8 cellular contexts compared by ENCODE assay signal in genomic region chr22:38869663-38870062, GRCh38. TPM values are rescaled to one million over a fixed set of nuclear protein-coding genes. Genes with fewer than 3 reads are reported as not detected.
A peak's percentile ranks its signal among the peaks of the same experiment; 100 is the strongest.
DNase-seq lines count a peak whose midpoint lies in the region; ATAC-seq and TF ChIP-seq lines count a peak whose summit lies in the region.

No MANE protein-coding gene starts in this region.

- no CpG with 5 or more reads among the region's 3 CpGs for WGBS in mesendoderm (ENCODE audit: extremely low coverage, insufficient coverage, low lambda C conversion rate)

- H3K23ac ChIP-seq in mesendoderm (ENCODE audit: low read length): no peak overlapping the region

- peak overlapping the region; percentile 35 for H3K9ac ChIP-seq in mesendoderm (ENCODE audit: low read length)

- no peak overlapping the region for H2BK120ac ChIP-seq in mesendoderm (ENCODE audit: low read depth, low read length)

- peak; percentile 41 for DNase-seq in Right ventricle myocardium inferior (ENCODE audit: missing footprints)
- DNase-seq in left ventricle myocardium superior: no peak
- no peak for DNase-seq in activated T-helper 1 cell treated with anti-CD3 and anti-CD28 coated beads, Interleukin-12 subunit alpha, Interleukin-12 subunit beta, Interleukin-2, Interleukin-4 antibody, amounts not matched to agents 30 ng/mL and 10 ng/mL and 1 ng/mL, durations not matched to agents 14 hours and 24 hours and 36 hours (ENCODE audit: low spot score)
- no peak for DNase-seq in mesendoderm
- DNase-seq in uterus: no peak
- no peak for DNase-seq in HuH-7 (ENCODE audit: low spot score)
- DNase-seq in posterior cingulate gyrus: no peak
- DNase-seq in NOMO-1 treated with dmso at 0.1 percent for 144 hours (lab: John Stamatoyannopoulos, UW; ENCODE audit: unreplicated experiment): no peak

- H2BK15ac ChIP-seq in mesendoderm (replicated peaks; ENCODE audit: low read depth): no peak overlapping the region

- peaks cover 2% of the 10 kb centered on the region for H3K79me2 ChIP-seq in mesendoderm (ENCODE audit: control insufficient read depth, insufficient read depth, low read length)

- peak overlapping the region; percentile 28 for H3K56ac ChIP-seq in mesendoderm (ENCODE audit: low read length)

- intact Hi-C loops in Right ventricle myocardium inferior (cut with DNase I) (loop anchor here (1.0 to 5.0 kb wide), 5 partner anchors 58 to 448 kb away; partner anchors contain the start of gene RPL3), left ventricle myocardium superior (cut with micrococcal nuclease) (loop anchor here (5.0 to 10.0 kb wide), 2 partner anchors 55 to 253 kb away; no protein-coding TSS in a partner anchor), uterus (cut with DNase I; ENCODE audit: low total_unique reads) (loop anchor here (10.0 kb wide), 3 partner anchors 55 to 255 kb away; no protein-coding TSS in a partner anchor), posterior cingulate gyrus (cut with DNase I) (loop anchor here (1.0 to 10.0 kb wide), 5 partner anchors 57 to 445 kb away; partner anchors contain the start of gene RPL3)
- intact Hi-C loops in activated T-helper 1 cell treated with anti-CD3 and anti-CD28 coated beads, Interleukin-12 subunit alpha, Interleukin-12 subunit beta, Interleukin-2, Interleukin-4 antibody, amounts not matched to agents 30 ng/mL and 10 ng/mL and 1 ng/mL, durations not matched to agents 14 hours and 24 hours and 36 hours (cut with micrococcal nuclease): loop anchor here (1.0 kb wide), 5 partner anchors 85 to 450 kb away; partner anchors contain the start of genes RPL3 and SUN2

- H3K27me3 Mint-ChIP-seq in activated T-helper 1 cell treated with anti-CD3 and anti-CD28 coated beads, Interleukin-12 subunit alpha, Interleukin-12 subunit beta, Interleukin-2, Interleukin-4 antibody, amounts not matched to agents 30 ng/mL and 10 ng/mL and 1 ng/mL, durations not matched to agents 14 hours and 24 hours and 36 hours (ENCODE audit: insufficient read depth): no peaks in the 10 kb centered on the region

- H3K4me3 Mint-ChIP-seq in activated T-helper 1 cell treated with anti-CD3 and anti-CD28 coated beads, Interleukin-12 subunit alpha, Interleukin-12 subunit beta, Interleukin-2, Interleukin-4 antibody, amounts not matched to agents 30 ng/mL and 10 ng/mL and 1 ng/mL, durations not matched to agents 14 hours and 24 hours and 36 hours: peak overlapping the region; percentile 83

- no peak overlapping the region for H3K27ac Mint-ChIP-seq in activated T-helper 1 cell treated with anti-CD3 and anti-CD28 coated beads, Interleukin-12 subunit alpha, Interleukin-12 subunit beta, Interleukin-2, Interleukin-4 antibody, amounts not matched to agents 30 ng/mL and 10 ng/mL and 1 ng/mL, durations not matched to agents 14 hours and 24 hours and 36 hours

- no peaks in the 10 kb centered on the region for H3K9me3 ChIP-seq in uterus

- TF ChIP-seq CTCF in uterus (IDR thresholded peaks at IDR 0.05): no peak

- H3K4me1 ChIP-seq in mesendoderm (ENCODE audit: control insufficient read depth, low read depth, low read length) (peaks cover 5% of the 10 kb centered on the region), uterus (peaks cover 6 to 18% of the 10 kb centered on the region in 2 donors)

- H4K5ac ChIP-seq in mesendoderm (ENCODE audit: low read length): no peak overlapping the region

- H3K4me3 ChIP-seq in mesendoderm (ENCODE audit: low read length): no peak overlapping the region
- H3K4me3 ChIP-seq in uterus: no peak overlapping the region

- no peak overlapping the region for H4K8ac ChIP-seq in mesendoderm (ENCODE audit: low read depth, low read length)

- ATAC-seq in Right ventricle myocardium inferior (no peak), left ventricle myocardium superior (no peak)

- H3K79me1 ChIP-seq in mesendoderm (ENCODE audit: low read length): peaks cover 7% of the 10 kb centered on the region

- H3K4me2 ChIP-seq in mesendoderm (ENCODE audit: low read length): no peak overlapping the region

- no peaks in the 10 kb centered on the region for H3K9me3 Mint-ChIP-seq in activated T-helper 1 cell treated with anti-CD3 and anti-CD28 coated beads, Interleukin-12 subunit alpha, Interleukin-12 subunit beta, Interleukin-2, Interleukin-4 antibody, amounts not matched to agents 30 ng/mL and 10 ng/mL and 1 ng/mL, durations not matched to agents 14 hours and 24 hours and 36 hours

- no peak overlapping the region for H3K4ac ChIP-seq in mesendoderm (ENCODE audit: low read depth, low read length)

- peaks cover 46% of the 10 kb centered on the region for H3K4me1 Mint-ChIP-seq in activated T-helper 1 cell treated with anti-CD3 and anti-CD28 coated beads, Interleukin-12 subunit alpha, Interleukin-12 subunit beta, Interleukin-2, Interleukin-4 antibody, amounts not matched to agents 30 ng/mL and 10 ng/mL and 1 ng/mL, durations not matched to agents 14 hours and 24 hours and 36 hours (ENCODE audit: low read depth)

- H3K18ac ChIP-seq in mesendoderm (ENCODE audit: low read length): no peak overlapping the region

- H3K36me3 Mint-ChIP-seq in activated T-helper 1 cell treated with anti-CD3 and anti-CD28 coated beads, Interleukin-12 subunit alpha, Interleukin-12 subunit beta, Interleukin-2, Interleukin-4 antibody, amounts not matched to agents 30 ng/mL and 10 ng/mL and 1 ng/mL, durations not matched to agents 14 hours and 24 hours and 36 hours (ENCODE audit: low read depth): peaks cover 21% of the 10 kb centered on the region

- no peak overlapping the region for H2BK5ac ChIP-seq in mesendoderm (ENCODE audit: low read length)

- no peak overlapping the region for H2AK5ac ChIP-seq in mesendoderm (ENCODE audit: low read length)

- peaks cover 2% of the 10 kb centered on the region for H3K36me3 ChIP-seq in mesendoderm (ENCODE audit: control insufficient read depth, insufficient read depth, low read length)
- H3K36me3 ChIP-seq in uterus: no peaks in the 10 kb centered on the region

- H3K27ac ChIP-seq in mesendoderm (ENCODE audit: low read depth, low read length) (no peak overlapping the region), uterus (peak overlapping the region; percentile 16 to 93)

- TF ChIP-seq POLR2A in uterus (IDR thresholded peaks at IDR 0.05): no peak

- H3K27me3 ChIP-seq in mesendoderm (ENCODE audit: insufficient read depth, low read length, poor library complexity) (no peaks in the 10 kb centered on the region), uterus (no peaks in the 10 kb centered on the region)

RNA-seq across cellular contexts. Expression of gene CBX6, which starts 2.4 kb away (rescaled TPM):
- total RNA-seq in Right ventricle myocardium inferior (39.3 TPM), left ventricle myocardium superior (37.1 TPM), uterus (100 to 1,000 TPM in 1 of 4 donors, 10 to 100 TPM in 3; 11.0 to 145 (median 56.4) TPM)
- 171 and 178 TPM in 2 replicates for total RNA-seq in activated T-helper 1 cell treated with anti-CD3 and anti-CD28 coated beads, Interleukin-12 subunit alpha, Interleukin-12 subunit beta, Interleukin-2, Interleukin-4 antibody, amounts not matched to agents 30 ng/mL and 10 ng/mL and 1 ng/mL, durations not matched to agents 14 hours and 24 hours and 36 hours
- polyA plus RNA-seq in mesendoderm (2013, experiment 1 of 2): 7.9 TPM
- polyA plus RNA-seq in mesendoderm (2013, experiment 2 of 2): 8.4 TPM

RNA-seq across cellular contexts. Expression of gene NPTXR, which starts 25.8 kb away (rescaled TPM):
- total RNA-seq in Right ventricle myocardium inferior: 19.7 TPM
- total RNA-seq in left ventricle myocardium superior: 23.4 TPM
- total RNA-seq in activated T-helper 1 cell treated with anti-CD3 and anti-CD28 coated beads, Interleukin-12 subunit alpha, Interleukin-12 subunit beta, Interleukin-2, Interleukin-4 antibody, amounts not matched to agents 30 ng/mL and 10 ng/mL and 1 ng/mL, durations not matched to agents 14 hours and 24 hours and 36 hours: 1.2 and 1.3 TPM in 2 replicates
- 0.59 TPM for polyA plus RNA-seq in mesendoderm (2013, experiment 1 of 2)
- polyA plus RNA-seq in mesendoderm (2013, experiment 2 of 2): 0.64 TPM
- 10 to 100 TPM in 2 of 4 donors, 1 to 10 TPM in 2; 1.8 to 24.1 (median 10.0) TPM for total RNA-seq in uterus
